12 cellular contexts compared by ENCODE assay signal in genomic region chr22:19488884-19489843, GRCh38.
A peak's percentile ranks its signal among the peaks of the same experiment; 100 is the strongest.
DNase-seq lines count a peak whose midpoint lies in the region; ATAC-seq, FAIRE-seq and TF ChIP-seq lines count a peak whose summit lies in the region.
"Had no signal": no experiment of that assay in that cellular context is flagged by ENCODE, and none has a peak within 500 bp of the region (broad histone marks: within the 10 kb centered on the region; RNA-seq: fewer than 3 reads in every experiment).

No MANE protein-coding gene starts in this region.

- no peak for ATAC-seq in HG03521 (IDR thresholded peaks at IDR 0.05; ENCODE audit: unreplicated experiment)

- DNase-seq in AG10803 (ENCODE audit: low read depth) (peak; percentile 14), Kasumi-1 (lab: John Stamatoyannopoulos, UW) (peak; percentile 41 to 78), brain microvascular endothelial cell (peak; percentile 9), kidney glomerular epithelial cell (lab: John Stamatoyannopoulos, UW) (no peak)
- no peak for DNase-seq in central memory CD4-positive, alpha-beta T cell
- DNase-seq in stimulated activated CD4-positive, alpha-beta T cell treated with anti-CD3 and anti-CD28 coated beads, Interleukin-4, amount 100 ng/mL, for 4 hours, result no peak
- DNase-seq: DMS153, glutamatergic neuron, NCI-H82, sigmoid colon had no signal

- in situ Hi-C loops in brain microvascular endothelial cell (cut with HindIII; ENCODE audit: low pct_ligation_motif_present, low sequenced_read_pairs), result no loop called here

- no peaks in the 10 kb centered on the region for H3K27me3 ChIP-seq in brain microvascular endothelial cell (replicated peaks)
- H3K27me3 ChIP-seq: sigmoid colon had no signal

- H3K27ac ChIP-seq in brain microvascular endothelial cell, result no peak overlapping the region
- H3K27ac ChIP-seq: sigmoid colon had no signal

- no peak overlapping the region for H3K4me3 ChIP-seq in AG10803 (ENCODE audit: low read length)
- H3K4me3 ChIP-seq in brain microvascular endothelial cell (ENCODE audit: low read depth, low read length), result no peak overlapping the region
- H3K4me3 ChIP-seq: sigmoid colon had no signal

- no peaks in the 10 kb centered on the region for H3K36me3 ChIP-seq in brain microvascular endothelial cell (replicated peaks)
- H3K36me3 ChIP-seq: sigmoid colon had no signal

- peak; percentile 99 for FAIRE-seq in islet of Langerhans (lab: Jason Lieb, UNC)

- TF ChIP-seq CTCF in AG10803 (conservative IDR thresholded peaks at IDR 0.05; ENCODE audit: low read length), result peak; percentile 22; the same call in 1 of the 2 replicates
- TF ChIP-seq CTCF in brain microvascular endothelial cell (IDR thresholded peaks at IDR 0.05; ENCODE audit: low read depth, low read length, missing control alignments), result peak; percentile 36

Comparison
In these comparisons a context has a peak if more than half of its experiments do, and no peak if none do; other contexts are left out.
1. DNase-seq: peak in AG10803 (single experiment), Kasumi-1 (2 of 2) and brain microvascular endothelial cell (single experiment); none in central memory CD4-positive, alpha-beta T cell (single experiment), kidney glomerular epithelial cell (single experiment) and stimulated activated CD4-positive, alpha-beta T cell treated with anti-CD3 and anti-CD28 coated beads, Interleukin-4, amount 100 ng/mL, for 4 hours (0 of 2).